In genomic region chr17:2792541-2793169, GRCh38 we compare ENCODE assay signal across 12 cellular contexts. TPM values are rescaled to one million over a fixed set of nuclear protein-coding genes. Genes with fewer than 3 reads are reported as not detected.
DNase-seq lines count a peak whose midpoint lies in the region; ATAC-seq and TF ChIP-seq lines count a peak whose summit lies in the region.
"Had no signal": no experiment of that assay in that cellular context is flagged by ENCODE, and none has a peak within 500 bp of the region (broad histone marks: within the 10 kb centered on the region; RNA-seq: fewer than 3 reads in every experiment).

No MANE protein-coding gene starts in this region.

- no peaks in the 10 kb centered on the region for H3K27me3 ChIP-seq in BLaER1
- peaks cover 19% of the 10 kb centered on the region for H3K27me3 ChIP-seq in osteoblast (ENCODE audit: insufficient read depth, low read length)
- H3K27me3 ChIP-seq in testis: no peaks in the 10 kb centered on the region
- H3K27me3 ChIP-seq: right atrium auricular region had no signal

- no peak for TF ChIP-seq POLR2A in testis (IDR thresholded peaks at IDR 0.05)

- no peaks in the 10 kb centered on the region for H3K79me2 ChIP-seq in osteoblast (ENCODE audit: insufficient read depth, low read length)

- peak overlapping the region; percentile 18; the same call in 1 of the 2 replicates for H3K4me3 ChIP-seq in BLaER1
- H3K4me3 ChIP-seq in osteoblast (ENCODE audit: insufficient read depth, low read length): no peak overlapping the region
- no peak overlapping the region for H3K4me3 ChIP-seq in testis
- H3K4me3 ChIP-seq: right atrium auricular region, upper lobe of right lung had no signal

- TF ChIP-seq CTCF in osteoblast (IDR thresholded peaks at IDR 0.05; ENCODE audit: extremely low read depth, low read depth, low read length) (no peak), testis (IDR thresholded peaks at IDR 0.05) (no peak)

- H3K4me2 ChIP-seq in BLaER1 (peak overlapping the region; percentile 99), osteoblast (ENCODE audit: insufficient read depth, low read length) (no peak overlapping the region)

- no peaks in the 10 kb centered on the region for H4K20me1 ChIP-seq in BLaER1
- no peaks in the 10 kb centered on the region for H4K20me1 ChIP-seq in osteoblast (ENCODE audit: insufficient read depth, low read length)

- H3K4me1 ChIP-seq in BLaER1: peaks cover 95% of the 10 kb centered on the region
- no peaks in the 10 kb centered on the region for H3K4me1 ChIP-seq in osteoblast (ENCODE audit: insufficient read depth, low read length)
- no peaks in the 10 kb centered on the region for H3K4me1 ChIP-seq in testis
- H3K4me1 ChIP-seq: right atrium auricular region, upper lobe of right lung had no signal

- H3K27ac ChIP-seq in BLaER1 (peak overlapping the region; percentile 93), osteoblast (ENCODE audit: low read depth, low read length) (no peak overlapping the region), testis (no peak overlapping the region)
- H3K27ac ChIP-seq: right atrium auricular region, upper lobe of right lung had no signal

- peak overlapping the region; percentile 71 for H3K9ac ChIP-seq in BLaER1

- 75 to 85% methylated on average over 13 to 19 of the region's 21 CpGs for WGBS in testis, 2 donors

- no peak for ATAC-seq in GM21717 (IDR thresholded peaks at IDR 0.05; ENCODE audit: unreplicated experiment)
- ATAC-seq: upper lobe of right lung had no signal

- H2AFZ ChIP-seq in osteoblast (ENCODE audit: low read length): no peak overlapping the region

- intact Hi-C loops in testis (cut with DNase I; ENCODE audit: low total_unique reads): no loop called here

- H3K36me3 ChIP-seq in BLaER1: no peaks in the 10 kb centered on the region
- H3K36me3 ChIP-seq in osteoblast (ENCODE audit: insufficient read depth, low read length): no peaks in the 10 kb centered on the region
- H3K36me3 ChIP-seq in testis (ENCODE audit: low read depth, missing control alignments): no peaks in the 10 kb centered on the region
- H3K36me3 ChIP-seq: right atrium auricular region, upper lobe of right lung had no signal

- DNase-seq in T-helper 1 cell (peak in 4 of 5 donors; percentile 24 to 65 (median 42)), activated T-helper 1 cell treated with Interleukin-2 at 50 U/mL for 16 hours (ENCODE audit: low read depth) (peak; percentile 44), osteoblast (ENCODE audit: insufficient read length, low spot score, missing footprints) (peak; percentile 79), inferior parietal cortex (ENCODE audit: extremely low spot score) (no peak), testis (no peak), NCI-H2227 treated with DMSO at 0.1 percent for 48 hours (lab: John Stamatoyannopoulos, UW) (no peak)
- DNase-seq: cortex of kidney, IMR-90, upper lobe of right lung had no signal

- no peaks in the 10 kb centered on the region for H3K9me3 ChIP-seq in BLaER1
- H3K9me3 ChIP-seq in osteoblast (ENCODE audit: low read depth, low read length): no peaks in the 10 kb centered on the region
- no peaks in the 10 kb centered on the region for H3K9me3 ChIP-seq in testis
- H3K9me3 ChIP-seq: right atrium auricular region, upper lobe of right lung had no signal

RNA-seq across cellular contexts. Expression of gene RAP1GAP2, which starts 3.6 kb away (rescaled TPM):
- 2.7 and 2.9 TPM in 2 replicates for total RNA-seq in osteoblast
- 10 to 100 TPM; 15.1 to 21.7 TPM for total RNA-seq in testis
- polyA plus RNA-seq in testis (ENCODE audit: insufficient read depth, low read depth, low replicate concordance): 10.4 TPM

RNA-seq across cellular contexts. Expression of gene CCDC92B, which starts 43.2 kb away (rescaled TPM):
- total RNA-seq in osteoblast: not detected in 2 replicates
- 1 to 10 TPM; 3.9 to 4.0 TPM for total RNA-seq in testis
- 2.2 TPM for polyA plus RNA-seq in testis (ENCODE audit: insufficient read depth, low read depth, low replicate concordance)
- total RNA-seq: IMR-90, right atrium auricular region had no signal
- polyA plus RNA-seq: IMR-90 had no signal

Comparison
In these comparisons a context has a peak if more than half of its experiments do, and no peak if none do; other contexts are left out.
1. DNase-seq: peak in T-helper 1 cell (4 of 5), activated T-helper 1 cell treated with Interleukin-2 at 50 U/mL for 16 hours (single experiment) and osteoblast (single experiment); none in inferior parietal cortex (single experiment), testis (single experiment) and NCI-H2227 treated with DMSO at 0.1 percent for 48 hours (single experiment).